In the genomic region with DNA sequence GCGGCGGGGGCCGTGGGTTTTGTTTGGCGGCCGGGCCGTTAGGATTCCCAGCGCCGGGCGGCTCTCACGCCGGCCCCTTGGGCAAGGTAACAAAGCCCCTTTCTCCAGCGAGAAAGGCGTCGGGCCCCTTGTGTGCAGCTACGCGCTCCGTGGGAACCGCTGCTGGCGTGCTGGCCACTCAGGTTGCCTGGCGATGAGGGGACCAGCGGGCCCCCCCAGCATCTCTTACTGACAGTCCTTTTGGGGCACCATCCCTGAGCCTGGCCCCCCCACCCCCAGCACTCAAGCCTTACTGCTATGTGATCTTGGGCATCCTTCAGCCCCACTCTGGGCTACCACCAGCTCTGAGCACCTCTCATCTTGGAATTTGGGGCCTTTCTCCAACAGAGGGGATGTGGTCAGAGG, we compare ENCODE assay signal across 7 cellular contexts. TPM values are rescaled to one million over a fixed set of nuclear protein-coding genes. Genes with fewer than 3 reads are reported as not detected.
DNase-seq lines count a peak whose midpoint lies in the region; ATAC-seq and TF ChIP-seq lines count a peak whose summit lies in the region.

No MANE protein-coding gene starts in this region.

- H3K9me3 Mint-ChIP-seq in activated T-cell treated with anti-CD3 and anti-CD28 coated beads, Interleukin-2, amount 50 U/mL, for 72 hours: no peaks in the 10 kb centered on the region

- peak overlapping the region; percentile 96 to 98 for H3K4me3 Mint-ChIP-seq in activated T-cell treated with anti-CD3 and anti-CD28 coated beads, Interleukin-2, amount 50 U/mL, for 72 hours

- no peak for TF ChIP-seq POLR2A in spleen (IDR thresholded peaks at IDR 0.05)

- H3K9ac ChIP-seq in iPS-15b (ENCODE audit: low read depth, low read length): no peak overlapping the region

- 22 to 41% (median 26%) methylated on average over 4 to 21 of the region's 21 CpGs for WGBS in spleen, 5 donors

- no peaks in the 10 kb centered on the region for H3K27me3 ChIP-seq in HL-60 (ENCODE audit: insufficient read depth, poor library complexity, severe bottlenecking)
- peaks cover 16% of the 10 kb centered on the region for H3K27me3 ChIP-seq in iPS-15b (ENCODE audit: control insufficient read depth, insufficient read depth, low read length)
- peaks cover 0 to 32% (median 0%) of the 10 kb centered on the region in 7 donors for H3K27me3 ChIP-seq in spleen (replicated peaks in 1 of 7)

- H3K36me3 Mint-ChIP-seq in activated T-cell treated with anti-CD3 and anti-CD28 coated beads, Interleukin-2, amount 50 U/mL, for 72 hours (ENCODE audit: insufficient read depth in 2 of 2): peaks cover 0 to 7% of the 10 kb centered on the region in 2 donors

- H3K4me3 ChIP-seq in HL-60 (replicated peaks; ENCODE audit: insufficient read depth, low read length) (peak overlapping the region; percentile 71), iPS-15b (ENCODE audit: low read depth, low read length) (peak overlapping the region; percentile 71), spleen (peak overlapping the region; percentile 59 to 89 (median 67))

- TF ChIP-seq CTCF in HL-60 (IDR thresholded peaks at IDR 0.05; ENCODE audit: insufficient read depth, low read length) (no peak), spleen (IDR thresholded peaks at IDR 0.05 in 8 of 11, conservative IDR thresholded peaks at IDR 0.05 in 3 of 11) (no peak)

- ATAC-seq in activated T-cell treated with anti-CD3 and anti-CD28 coated beads, Interleukin-2, amount 50 U/mL, for 72 hours (replicated peaks in 1 of 2): peak; percentile 2
- ATAC-seq in GM21576 (IDR thresholded peaks at IDR 0.05; ENCODE audit: unreplicated experiment): no peak
- ATAC-seq in GM18868 (IDR thresholded peaks at IDR 0.05; ENCODE audit: unreplicated experiment): no peak

- DNase-seq in HL-60 (ENCODE audit: low read depth in 1 of 2, low spot score in 1 of 2): no peak
- no peak for DNase-seq in activated T-cell treated with anti-CD3 and anti-CD28 coated beads, Interleukin-2, amount 50 U/mL, for 72 hours
- DNase-seq in spleen: peak; percentile 84
- no peak for DNase-seq in SHP77 (lab: John Stamatoyannopoulos, UW)

- H3K27me3 Mint-ChIP-seq in activated T-cell treated with anti-CD3 and anti-CD28 coated beads, Interleukin-2, amount 50 U/mL, for 72 hours (ENCODE audit: low read depth): no peaks in the 10 kb centered on the region

- H3K9me3 ChIP-seq in iPS-15b (ENCODE audit: control insufficient read depth, insufficient read depth, low read length) (no peaks in the 10 kb centered on the region), spleen (no peaks in the 10 kb centered on the region)

- peaks cover 16% of the 10 kb centered on the region for H3K36me3 ChIP-seq in iPS-15b (ENCODE audit: control insufficient read depth, insufficient read depth, low read length)
- H3K36me3 ChIP-seq in spleen: peaks cover 0 to 23% (median 12%) of the 10 kb centered on the region in 6 donors

- H3K27ac Mint-ChIP-seq in activated T-cell treated with anti-CD3 and anti-CD28 coated beads, Interleukin-2, amount 50 U/mL, for 72 hours: peak overlapping the region; percentile 80

- peaks cover 40% of the 10 kb centered on the region for H3K4me1 Mint-ChIP-seq in activated T-cell treated with anti-CD3 and anti-CD28 coated beads, Interleukin-2, amount 50 U/mL, for 72 hours (ENCODE audit: low read depth)

- H3K4me1 ChIP-seq in iPS-15b (ENCODE audit: control insufficient read depth, insufficient read depth, low read length): peaks cover 20% of the 10 kb centered on the region
- peaks cover 58 to 94% (median 81%) of the 10 kb centered on the region in 6 donors for H3K4me1 ChIP-seq in spleen

- intact Hi-C loops in spleen (cut with DNase I; ENCODE audit: low total_unique reads): no loop called here

- H3K27ac ChIP-seq in HL-60 (replicated peaks): no peak overlapping the region
- peak overlapping the region in 5 of 8 donors; percentile 27 to 96 (median 94) for H3K27ac ChIP-seq in spleen

RNA-seq across cellular contexts. Expression of a gene that starts 1.8 kb away (rescaled TPM):
- 10 to 100 TPM; 23.0 to 30.0 TPM for total RNA-seq in activated T-cell treated with anti-CD3 and anti-CD28 coated beads, Interleukin-2, amount 50 U/mL, for 72 hours
- 10 to 100 TPM; 33.3 to 47.4 (median 42.3) TPM for total RNA-seq in spleen
- polyA plus RNA-seq in spleen: 10 to 100 TPM; 21.2 to 22.4 (median 21.6) TPM

RNA-seq across cellular contexts. Expression of a gene that starts 34.0 kb away (rescaled TPM):
- 10 to 100 TPM; 28.0 to 35.2 TPM for total RNA-seq in activated T-cell treated with anti-CD3 and anti-CD28 coated beads, Interleukin-2, amount 50 U/mL, for 72 hours
- 10 to 100 TPM; 25.3 to 37.3 (median 32.2) TPM for total RNA-seq in spleen
- 10 to 100 TPM; 26.6 to 50.9 (median 48.9) TPM for polyA plus RNA-seq in spleen

RNA-seq across cellular contexts. Expression of a gene that starts 37.4 kb away (rescaled TPM):
- 10 to 100 TPM; 11.8 to 12.2 TPM for total RNA-seq in activated T-cell treated with anti-CD3 and anti-CD28 coated beads, Interleukin-2, amount 50 U/mL, for 72 hours
- total RNA-seq in spleen: 10 to 100 TPM in 6 of 7 donors, 1 to 10 TPM in 1; 7.1 to 17.1 (median 13.2) TPM
- polyA plus RNA-seq in spleen: 1 to 10 TPM; 1.2 to 4.4 (median 2.2) TPM

RNA-seq across cellular contexts. Expression of a gene that starts 45.1 kb away (rescaled TPM):
- total RNA-seq in activated T-cell treated with anti-CD3 and anti-CD28 coated beads, Interleukin-2, amount 50 U/mL, for 72 hours: not detected
- not detected for total RNA-seq in spleen
- not detected for polyA plus RNA-seq in spleen

Comparison
In these comparisons a context has a peak if more than half of its experiments do, and no peak if none do; other contexts are left out.
1. ATAC-seq: peak in activated T-cell treated with anti-CD3 and anti-CD28 coated beads, Interleukin-2, amount 50 U/mL, for 72 hours (2 of 2); none in GM21576 (single experiment) and GM18868 (single experiment).
2. Peak in every context shown above with its lines, with median percentiles within 50 percentile points of each other: H3K4me3 ChIP-seq.